Comparison of ENCODE assay signal across 8 cellular contexts in the genomic region with DNA sequence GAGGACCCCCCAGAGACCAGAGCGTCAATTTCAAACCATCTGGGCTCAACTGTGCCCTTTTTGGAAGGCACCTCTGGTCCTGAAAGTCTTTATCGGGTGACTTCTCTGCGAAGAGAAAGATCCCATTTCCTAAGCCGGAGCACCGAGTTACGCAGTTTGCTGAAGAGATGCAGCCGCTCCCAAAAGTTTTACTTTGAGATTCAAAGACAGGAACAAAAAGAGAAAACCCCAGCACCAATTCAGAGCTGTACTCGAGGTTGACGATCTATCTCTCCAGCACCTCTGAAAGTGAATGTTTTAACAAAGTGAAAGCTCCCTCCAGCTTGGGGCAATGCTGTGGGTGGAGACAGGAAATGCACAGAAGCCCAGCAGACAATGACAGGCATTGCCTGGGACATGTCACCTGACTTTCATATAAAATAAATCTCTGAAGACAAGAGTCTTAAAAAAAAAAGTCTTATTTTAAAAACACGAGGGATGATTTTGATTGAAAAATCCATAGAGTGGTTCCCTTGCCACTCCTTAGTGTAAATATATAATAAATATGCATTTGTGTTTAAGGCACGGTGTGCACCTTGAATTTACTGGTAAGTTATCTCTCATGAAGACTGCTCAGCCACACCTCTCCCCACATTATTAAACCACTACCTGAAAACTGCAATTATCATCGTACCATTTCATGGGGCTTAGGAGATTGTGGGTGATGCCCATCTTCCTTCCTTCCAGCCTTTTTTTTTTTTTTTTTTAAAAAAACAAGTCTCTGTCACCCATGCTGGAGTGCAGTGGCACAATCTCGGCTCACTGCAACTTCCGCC.
DNase-seq lines count a peak whose midpoint lies in the region; ATAC-seq, FAIRE-seq and TF ChIP-seq lines count a peak whose summit lies in the region.

No MANE protein-coding gene starts in this region.

- WGBS in hepatocyte (ENCODE audit: low lambda C conversion rate, missing lambda C conversion rate): 43% methylated on average over 12 of the region's 14 CpGs
- WGBS in small intestine, 3 donors: 23 to 34% (median 31%) methylated on average over 13 to 14 of the region's 14 CpGs

- H4K20me1 ChIP-seq in hepatocyte (ENCODE audit: insufficient read depth, poor library complexity, severe bottlenecking): no peaks in the 10 kb centered on the region

- peaks cover 84% of the 10 kb centered on the region for H3K4me1 Mint-ChIP-seq in activated naive CD8-positive, alpha-beta T cell treated with anti-CD3 and anti-CD28 coated beads, Interleukin-2, amount 50 U/mL, for 24 hours

- H3K4me1 ChIP-seq in SJCRH30: peaks cover 19% of the 10 kb centered on the region
- H3K4me1 ChIP-seq in hepatocyte (ENCODE audit: insufficient read depth): peaks cover 21% of the 10 kb centered on the region
- peaks cover 0 to 5% of the 10 kb centered on the region in 2 donors for H3K4me1 ChIP-seq in small intestine (ENCODE audit: control insufficient read depth in 2 of 2, insufficient read depth in 1 of 2, low read depth in 1 of 2, low read length in 1 of 2)

- peak overlapping the region; percentile 80 for H3K4me3 Mint-ChIP-seq in activated naive CD8-positive, alpha-beta T cell treated with anti-CD3 and anti-CD28 coated beads, Interleukin-2, amount 50 U/mL, for 24 hours

- H2AFZ ChIP-seq in hepatocyte: peak overlapping the region; percentile 30

- H3K9me3 Mint-ChIP-seq in activated naive CD8-positive, alpha-beta T cell treated with anti-CD3 and anti-CD28 coated beads, Interleukin-2, amount 50 U/mL, for 24 hours: no peaks in the 10 kb centered on the region

- no peaks in the 10 kb centered on the region for H3K27me3 ChIP-seq in SJCRH30
- no peaks in the 10 kb centered on the region for H3K27me3 ChIP-seq in hepatocyte
- H3K27me3 ChIP-seq in small intestine (ENCODE audit: control insufficient read depth in 2 of 2, insufficient read depth in 2 of 2, low read length in 2 of 2): no peaks in the 10 kb centered on the region

- peak overlapping the region; percentile 51 for H3K27ac ChIP-seq in SJCRH30
- peak overlapping the region; percentile 80 for H3K27ac ChIP-seq in hepatocyte
- peak overlapping the region; percentile 63 to 89 for H3K27ac ChIP-seq in small intestine (ENCODE audit: low read depth in 1 of 2, low read length in 1 of 2)

- peak overlapping the region; percentile 96 for H3K27ac Mint-ChIP-seq in activated naive CD8-positive, alpha-beta T cell treated with anti-CD3 and anti-CD28 coated beads, Interleukin-2, amount 50 U/mL, for 24 hours

- H3K4me3 ChIP-seq in SJCRH30 (peak overlapping the region; percentile 59), hepatocyte (no peak overlapping the region), small intestine (ENCODE audit: low read depth in 1 of 2, low read length in 2 of 2) (peak overlapping the region; percentile 22 to 33)

- peak overlapping the region; percentile 69 for H3K4me2 ChIP-seq in hepatocyte

- no peaks in the 10 kb centered on the region for H3K79me2 ChIP-seq in hepatocyte

- peak; percentile 83 for ATAC-seq in GM18861 (IDR thresholded peaks at IDR 0.05; ENCODE audit: unreplicated experiment)
- peak; percentile 62 for ATAC-seq in HG03045 (IDR thresholded peaks at IDR 0.05; ENCODE audit: unreplicated experiment)
- peak; percentile 92 for ATAC-seq in activated naive CD8-positive, alpha-beta T cell treated with anti-CD3 and anti-CD28 coated beads, Interleukin-2, amount 50 U/mL, for 24 hours

- H3K9me3 ChIP-seq in SJCRH30 (replicated peaks): no peaks in the 10 kb centered on the region
- no peaks in the 10 kb centered on the region for H3K9me3 ChIP-seq in hepatocyte (ENCODE audit: low read depth)
- no peaks in the 10 kb centered on the region for H3K9me3 ChIP-seq in small intestine (ENCODE audit: control insufficient read depth, low read depth)

- H3K36me3 ChIP-seq in SJCRH30 (0 out of 2 replicates have a peak, but pooled peaks cover 4% of the 10 kb centered on the region), hepatocyte (replicated peaks; ENCODE audit: insufficient read depth, low read depth) (no peaks in the 10 kb centered on the region), small intestine (ENCODE audit: control insufficient read depth in 2 of 2, insufficient read depth in 2 of 2, low read length in 2 of 2) (no peaks in the 10 kb centered on the region)

- FAIRE-seq in small intestine (lab: Jason Lieb, UNC): no peak

- peaks cover 73% of the 10 kb centered on the region for H3K36me3 Mint-ChIP-seq in activated naive CD8-positive, alpha-beta T cell treated with anti-CD3 and anti-CD28 coated beads, Interleukin-2, amount 50 U/mL, for 24 hours (ENCODE audit: low read depth)

- DNase-seq in SJCRH30 (peak; percentile 30 to 61), hepatocyte (ENCODE audit: low spot score) (no peak), small intestine (peak; percentile 69), mesenteric fat pad (ENCODE audit: low spot score) (no peak), 8988T (no peak)
- DNase-seq in activated naive CD8-positive, alpha-beta T cell treated with anti-CD3 and anti-CD28 coated beads, Interleukin-2, amount 50 U/mL, for 24 hours: peak; percentile 61

- no peaks in the 10 kb centered on the region for H3K9me2 ChIP-seq in hepatocyte (replicated peaks; ENCODE audit: insufficient read depth)

- H3K27me3 Mint-ChIP-seq in activated naive CD8-positive, alpha-beta T cell treated with anti-CD3 and anti-CD28 coated beads, Interleukin-2, amount 50 U/mL, for 24 hours: no peaks in the 10 kb centered on the region

- no peak for TF ChIP-seq CTCF in hepatocyte (IDR thresholded peaks at IDR 0.05; ENCODE audit: poor library complexity)

Comparison
In these comparisons a context has a peak if more than half of its experiments do, and no peak if none do; other contexts are left out.
1. DNase-seq: peak in SJCRH30 (2 of 2), activated naive CD8-positive, alpha-beta T cell treated with anti-CD3 and anti-CD28 coated beads, Interleukin-2, amount 50 U/mL, for 24 hours (single experiment) and small intestine (single experiment); none in hepatocyte (single experiment), mesenteric fat pad (single experiment) and 8988T (single experiment).
2. Peak in every context shown above with its lines, with median percentiles within 50 percentile points of each other: ATAC-seq and H3K27ac ChIP-seq.